ENCODE assay signal across 18 cellular contexts in genomic region chr7:116219288-116219687, GRCh38. TPM values are rescaled to one million over a fixed set of nuclear protein-coding genes. Genes with fewer than 3 reads are reported as not detected.
DNase-seq lines count a peak whose midpoint lies in the region; ATAC-seq, FAIRE-seq and TF ChIP-seq lines count a peak whose summit lies in the region.
"Had no signal": no experiment of that assay in that cellular context is flagged by ENCODE, and none has a peak within 500 bp of the region (broad histone marks: within the 10 kb centered on the region; RNA-seq: fewer than 3 reads in every experiment).

No MANE protein-coding gene starts in this region.

- peak overlapping the region; percentile 76 for H3K27ac Mint-ChIP-seq in CD4-positive, alpha-beta T cell
- peak overlapping the region; percentile 90 for H3K27ac Mint-ChIP-seq in T-helper 17 cell
- H3K27ac Mint-ChIP-seq: stimulated activated memory B cell treated with anti-CD40 and anti-IgM and Interleukin-4, amounts not matched to agents 10 μg/mL and 1 μg/mL and 100 μg/mL, for 72 hours had no signal

- H3K79me2 ChIP-seq in HepG2 (ENCODE audit: insufficient read depth, low read length) (peaks cover 15% of the 10 kb centered on the region), smooth muscle cell (ENCODE audit: low read depth) (peaks cover 97% of the 10 kb centered on the region)

- H2AFZ ChIP-seq in HepG2 (ENCODE audit: low read length) (no peak overlapping the region), smooth muscle cell (ENCODE audit: low read depth) (no peak overlapping the region)
- H2AFZ ChIP-seq: parathyroid adenoma had no signal

- H3K9ac ChIP-seq in HepG2 (ENCODE audit: insufficient read depth, low read depth, low read length) (no peak overlapping the region), smooth muscle cell (ENCODE audit: low read depth) (no peak overlapping the region)
- H3K9ac ChIP-seq: parathyroid adenoma had no signal

- peak overlapping the region; percentile 26 for H3K4me3 Mint-ChIP-seq in CD4-positive, alpha-beta T cell
- peak overlapping the region; percentile 50 for H3K4me3 Mint-ChIP-seq in T-helper 17 cell
- H3K4me3 Mint-ChIP-seq: stimulated activated memory B cell treated with anti-CD40 and anti-IgM and Interleukin-4, amounts not matched to agents 10 μg/mL and 1 μg/mL and 100 μg/mL, for 72 hours had no signal

- DNase-seq in CD4-positive, alpha-beta T cell: no peak
- DNase-seq in T-helper 17 cell (no peak), HepG2 (ENCODE audit: low spot score) (no peak), smooth muscle cell (lab: John Stamatoyannopoulos, UW; ENCODE audit: unreplicated experiment) (no peak), NK-92 (lab: John Stamatoyannopoulos, UW; ENCODE audit: unreplicated experiment) (no peak), lower lobe of right lung (no peak), posterior vena cava (ENCODE audit: low spot score) (no peak)
- DNase-seq: activated naive CD4-positive, alpha-beta T cell treated with Interleukin-2 at 50 U/mL for 16 hours; DMS153; kidney; NCI-H1694; NCI-H446; spleen; T1000 had no signal

- ATAC-seq in CD4-positive, alpha-beta T cell (ENCODE audit: poor library complexity): no peak
- ATAC-seq in T-helper 17 cell (no peak), HepG2 (no peak), lower lobe of right lung (no peak), HG03457 (IDR thresholded peaks at IDR 0.05; ENCODE audit: unreplicated experiment) (no peak)
- ATAC-seq: stimulated activated memory B cell treated with anti-CD40 and anti-IgM and Interleukin-4, amounts not matched to agents 10 μg/mL and 1 μg/mL and 100 μg/mL, for 72 hours had no signal

- H3K27me3 Mint-ChIP-seq in CD4-positive, alpha-beta T cell: no peaks in the 10 kb centered on the region
- H3K27me3 Mint-ChIP-seq in T-helper 17 cell: no peaks in the 10 kb centered on the region
- H3K27me3 Mint-ChIP-seq: stimulated activated memory B cell treated with anti-CD40 and anti-IgM and Interleukin-4, amounts not matched to agents 10 μg/mL and 1 μg/mL and 100 μg/mL, for 72 hours had no signal

- no peaks in the 10 kb centered on the region for H4K20me1 ChIP-seq in HepG2 (ENCODE audit: insufficient read depth, low read length)
- H4K20me1 ChIP-seq in smooth muscle cell (ENCODE audit: low read depth): peaks cover 100% of the 10 kb centered on the region

- in situ Hi-C loops in HepG2 (cut with HindIII; ENCODE audit: extremely low pct_ligation_motif_present, low pct_unique_long_range_greater_than_20kb): no loop called here

- no TSS peak for BruUV-seq in HepG2 (replicated peaks; lab: Mats Ljungman, UMichigan)

- peaks cover 7% of the 10 kb centered on the region; the same call in 1 of the 2 replicates for H3K4me1 ChIP-seq in HepG2 (ENCODE audit: insufficient read depth, low read length)
- H3K4me1 ChIP-seq in smooth muscle cell (ENCODE audit: low read depth): peaks cover 21% of the 10 kb centered on the region
- H3K4me1 ChIP-seq in lower lobe of right lung: peaks cover 39% of the 10 kb centered on the region

- H3K27ac ChIP-seq in CD4-positive, alpha-beta T cell (ENCODE audit: low read depth, low read length): no peak overlapping the region
- no peak overlapping the region for H3K27ac ChIP-seq in HepG2 (ENCODE audit: extremely low read length, insufficient read depth, low read length)
- H3K27ac ChIP-seq in smooth muscle cell (ENCODE audit: low read depth): peak overlapping the region; percentile 96
- H3K27ac ChIP-seq in lower lobe of right lung: no peak overlapping the region
- H3K27ac ChIP-seq: parathyroid adenoma, SJSA1, spleen had no signal

- CTCF ChIA-PET in CD4-positive, alpha-beta T cell (lab: Charles Lee): interaction anchor here (0.6 to 1.6 kb wide), 2 partner anchors 9 to 39 kb away, joined by 3 to 5 read pairs; no protein-coding TSS in a partner anchor
- CTCF ChIA-PET in HepG2 (lab: Yijun Ruan, JAX; ENCODE audit: low intra/inter-chr PET ratio, low total read pairs): no interaction called here

- POLR2A ChIA-PET in CD4-positive, alpha-beta T cell (lab: Charles Lee): interaction anchor here (1.6 to 3.2 kb wide), 2 partner anchors 9 to 13 kb away, joined by 4 to 27 read pairs; partner anchors contain the start of gene TES
- POLR2A ChIA-PET in HepG2 (lab: Yijun Ruan, JAX): no interaction called here

- no peak for TF ChIP-seq RAD21 in HepG2 (CRISPR knock-in tag; IDR thresholded peaks at IDR 0.05)

- H3K4me3 ChIP-seq in HepG2 (replicated peaks in 1 of 3; ENCODE audit: insufficient read depth in 1 of 3, low read depth in 2 of 3, low read length in 3 of 3) (no peak overlapping the region), smooth muscle cell (no peak overlapping the region), lower lobe of right lung (no peak overlapping the region)
- H3K4me3 ChIP-seq: SJSA1, spleen had no signal

- H3K9me3 ChIP-seq in CD4-positive, alpha-beta T cell (ENCODE audit: control insufficient read depth, low read length): no peaks in the 10 kb centered on the region
- H3K9me3 ChIP-seq in T-helper 17 cell (ENCODE audit: control insufficient read depth, low read length, poor library complexity, severe bottlenecking) (no peaks in the 10 kb centered on the region), HepG2 (ENCODE audit: low read length) (no peaks in the 10 kb centered on the region), smooth muscle cell (replicated peaks; ENCODE audit: low read depth) (no peaks in the 10 kb centered on the region), lower lobe of right lung (no peaks in the 10 kb centered on the region)
- H3K9me3 ChIP-seq: SJSA1, spleen had no signal

- no peak overlapping the region for H3K4me2 ChIP-seq in HepG2 (ENCODE audit: low read depth, low read length)
- H3K4me2 ChIP-seq in smooth muscle cell: no peak overlapping the region

- intact Hi-C loops in CD4-positive, alpha-beta T cell (cut with DNase I, micrococcal nuclease): loop anchor here in 1 of 2 experiments (2.0 to 10.0 kb wide), 2 partner anchors 14 to 1966 kb away; partner anchors contain the start of gene LSM8
- intact Hi-C loops in HepG2 (cut with micrococcal nuclease; ENCODE audit: unreplicated experiment) (no loop called here), lower lobe of right lung (cut with DNase I) (no loop called here), posterior vena cava (cut with DNase I) (loop anchor here in 1 of 2 donors (1.0 kb wide), 1 partner anchor 24 kb away; no protein-coding TSS in a partner anchor)

- peaks cover 21% of the 10 kb centered on the region for H3K36me3 Mint-ChIP-seq in CD4-positive, alpha-beta T cell (ENCODE audit: low read depth)
- peaks cover 3% of the 10 kb centered on the region for H3K36me3 Mint-ChIP-seq in T-helper 17 cell (ENCODE audit: low read depth)

- no peak for TF ChIP-seq CTCF in CD4-positive, alpha-beta T cell (IDR thresholded peaks at IDR 0.05)
- TF ChIP-seq CTCF in HepG2 (CRISPR knock-in tag; IDR thresholded peaks at IDR 0.05) (no peak), smooth muscle cell (IDR thresholded peaks at IDR 0.05; ENCODE audit: borderline replicate concordance, insufficient read depth, poor library complexity, severe bottlenecking) (no peak), lower lobe of right lung (IDR thresholded peaks at IDR 0.05) (no peak)

- no peak for TF ChIP-seq POLR2A in HepG2 (IDR thresholded peaks at IDR 0.05; ENCODE audit: insufficient read depth in 1 of 2, low read depth in 2 of 2, low read length in 2 of 2)

- H3F3A ChIP-seq in smooth muscle cell (ENCODE audit: low read depth): peaks cover 4% of the 10 kb centered on the region

- H3K4me1 Mint-ChIP-seq in CD4-positive, alpha-beta T cell (ENCODE audit: low read depth): peaks cover 93% of the 10 kb centered on the region
- peaks cover 66% of the 10 kb centered on the region for H3K4me1 Mint-ChIP-seq in T-helper 17 cell

- H3K9me3 Mint-ChIP-seq in CD4-positive, alpha-beta T cell: no peaks in the 10 kb centered on the region
- H3K9me3 Mint-ChIP-seq: stimulated activated memory B cell treated with anti-CD40 and anti-IgM and Interleukin-4, amounts not matched to agents 10 μg/mL and 1 μg/mL and 100 μg/mL, for 72 hours had no signal

- no peak for TF ChIP-seq EP300 in HepG2 (IDR thresholded peaks at IDR 0.05; ENCODE audit: low read depth in 2 of 2, low read length in 2 of 2)
- TF ChIP-seq EP300 in HepG2 (CRISPR knock-in tag; IDR thresholded peaks at IDR 0.05; ENCODE audit: borderline replicate concordance): no peak

- H3K27me3 ChIP-seq in CD4-positive, alpha-beta T cell (ENCODE audit: control insufficient read depth, insufficient read depth, low read length): no peaks in the 10 kb centered on the region
- H3K27me3 ChIP-seq in HepG2 (ENCODE audit: control insufficient read depth in 1 of 2, insufficient read depth in 2 of 2, low read length in 2 of 2) (no peaks in the 10 kb centered on the region), smooth muscle cell (ENCODE audit: low read depth) (no peaks in the 10 kb centered on the region), lower lobe of right lung (ENCODE audit: low read depth) (no peaks in the 10 kb centered on the region)
- H3K27me3 ChIP-seq: SJSA1, spleen had no signal

- no peak for FAIRE-seq in HepG2 (lab: Jason Lieb, UNC)
- FAIRE-seq: kidney had no signal

- H3K36me3 ChIP-seq in HepG2 (replicated peaks in 1 of 2; ENCODE audit: control insufficient read depth in 1 of 2, insufficient read depth in 2 of 2, low read length in 2 of 2) (no peaks in the 10 kb centered on the region), smooth muscle cell (ENCODE audit: low read depth) (no peaks in the 10 kb centered on the region), lower lobe of right lung (no peaks in the 10 kb centered on the region)
- H3K36me3 ChIP-seq: SJSA1, spleen had no signal

RNA-seq across cellular contexts. Expression of gene TES, which starts 8.9 kb away (rescaled TPM):
- 100 to 1,000 TPM; 114 to 120 TPM for total RNA-seq in CD4-positive, alpha-beta T cell
- total RNA-seq in T-helper 17 cell: 100 to 1,000 TPM; 107 to 108 TPM
- 21.6 and 24.7 TPM in 2 replicates for total RNA-seq in HepG2 (2016; rRNA removed; fragmentation: Illumina TruSeq; extraction: Trizol)
- 5.7 and 7.0 TPM in 2 replicates for total RNA-seq in HepG2 (2016; cell fraction: cytosol; rRNA removed; fragmentation: Illumina TruSeq; extraction: Trizol; ENCODE audit: low read depth)
- 20.1 and 24.8 TPM in 2 replicates for total RNA-seq in HepG2 (2016; cell fraction: insoluble cytoplasmic fraction; rRNA removed; fragmentation: Illumina TruSeq; extraction: Trizol)
- 13.3 and 15.7 TPM in 2 replicates for total RNA-seq in HepG2 (2016; cell fraction: membrane; rRNA removed; fragmentation: Illumina TruSeq; extraction: Trizol)
- total RNA-seq in HepG2 (2016; cell fraction: nucleus; rRNA removed; fragmentation: Illumina TruSeq; extraction: Trizol): 19.2 and 19.9 TPM in 2 replicates
- 17.6 and 23.0 TPM in 2 replicates for polyA plus RNA-seq in HepG2 (2011; rRNA removed)
- 10.5 and 12.4 TPM in 2 replicates for polyA plus RNA-seq in HepG2 (2011; cell fraction: cytosol; rRNA removed)
- polyA plus RNA-seq in HepG2 (2011; cell fraction: nucleus; rRNA removed): 15.2 and 17.8 TPM in 2 replicates
- polyA plus RNA-seq in HepG2 (2012): 11.3 and 12.6 TPM in 2 replicates
- 5.5 and 6.1 TPM in 2 replicates for polyA plus RNA-seq in HepG2 (2016; cell fraction: cytosol; fragmentation: Illumina TruSeq; extraction: Trizol; ENCODE audit: low read depth)
- 24.3 and 25.3 TPM in 2 replicates for polyA plus RNA-seq in HepG2 (2016; cell fraction: insoluble cytoplasmic fraction; fragmentation: Illumina TruSeq; extraction: Trizol; ENCODE audit: low read depth)
- 9.3 and 11.9 TPM in 2 replicates for polyA plus RNA-seq in HepG2 (2016; cell fraction: membrane; fragmentation: Illumina TruSeq; extraction: Trizol; ENCODE audit: low read depth)
- 18.5 and 18.7 TPM in 2 replicates for polyA plus RNA-seq in HepG2 (2016; cell fraction: nucleus; fragmentation: Illumina TruSeq; extraction: Trizol; ENCODE audit: insufficient read depth, low read depth)
- polyA minus RNA-seq in HepG2 (2011; rRNA and poly(A)+ RNA removed; ENCODE audit: low replicate concordance): 13.6 and 60.4 TPM in 2 replicates
- 10.0 and 10.8 TPM in 2 replicates for polyA minus RNA-seq in HepG2 (2011; cell fraction: cytosol; rRNA and poly(A)+ RNA removed)
- 21.8 and 25.9 TPM in 2 replicates for polyA minus RNA-seq in HepG2 (2011; cell fraction: nucleus; rRNA and poly(A)+ RNA removed)
- total RNA-seq in smooth muscle cell: 149 and 167 TPM in 2 replicates
- polyA plus RNA-seq in smooth muscle cell: 74.6 and 107 TPM in 2 replicates
- 74.5 TPM for total RNA-seq in lower lobe of right lung
- 100 to 1,000 TPM; 292 to 317 TPM for total RNA-seq in posterior vena cava
